1 cellular context compared by ENCODE assay signal in genomic region chr10:31603245-31604087, GRCh38.
TF ChIP-seq lines count a peak whose summit lies in the region.

No MANE protein-coding gene starts in this region.

TF ChIP-seq in HEK293, 187 proteins besides CTCF, POLR2A, EP300 and RAD21 (continued from another document):
- TF ChIP-seq, protein P1, sequence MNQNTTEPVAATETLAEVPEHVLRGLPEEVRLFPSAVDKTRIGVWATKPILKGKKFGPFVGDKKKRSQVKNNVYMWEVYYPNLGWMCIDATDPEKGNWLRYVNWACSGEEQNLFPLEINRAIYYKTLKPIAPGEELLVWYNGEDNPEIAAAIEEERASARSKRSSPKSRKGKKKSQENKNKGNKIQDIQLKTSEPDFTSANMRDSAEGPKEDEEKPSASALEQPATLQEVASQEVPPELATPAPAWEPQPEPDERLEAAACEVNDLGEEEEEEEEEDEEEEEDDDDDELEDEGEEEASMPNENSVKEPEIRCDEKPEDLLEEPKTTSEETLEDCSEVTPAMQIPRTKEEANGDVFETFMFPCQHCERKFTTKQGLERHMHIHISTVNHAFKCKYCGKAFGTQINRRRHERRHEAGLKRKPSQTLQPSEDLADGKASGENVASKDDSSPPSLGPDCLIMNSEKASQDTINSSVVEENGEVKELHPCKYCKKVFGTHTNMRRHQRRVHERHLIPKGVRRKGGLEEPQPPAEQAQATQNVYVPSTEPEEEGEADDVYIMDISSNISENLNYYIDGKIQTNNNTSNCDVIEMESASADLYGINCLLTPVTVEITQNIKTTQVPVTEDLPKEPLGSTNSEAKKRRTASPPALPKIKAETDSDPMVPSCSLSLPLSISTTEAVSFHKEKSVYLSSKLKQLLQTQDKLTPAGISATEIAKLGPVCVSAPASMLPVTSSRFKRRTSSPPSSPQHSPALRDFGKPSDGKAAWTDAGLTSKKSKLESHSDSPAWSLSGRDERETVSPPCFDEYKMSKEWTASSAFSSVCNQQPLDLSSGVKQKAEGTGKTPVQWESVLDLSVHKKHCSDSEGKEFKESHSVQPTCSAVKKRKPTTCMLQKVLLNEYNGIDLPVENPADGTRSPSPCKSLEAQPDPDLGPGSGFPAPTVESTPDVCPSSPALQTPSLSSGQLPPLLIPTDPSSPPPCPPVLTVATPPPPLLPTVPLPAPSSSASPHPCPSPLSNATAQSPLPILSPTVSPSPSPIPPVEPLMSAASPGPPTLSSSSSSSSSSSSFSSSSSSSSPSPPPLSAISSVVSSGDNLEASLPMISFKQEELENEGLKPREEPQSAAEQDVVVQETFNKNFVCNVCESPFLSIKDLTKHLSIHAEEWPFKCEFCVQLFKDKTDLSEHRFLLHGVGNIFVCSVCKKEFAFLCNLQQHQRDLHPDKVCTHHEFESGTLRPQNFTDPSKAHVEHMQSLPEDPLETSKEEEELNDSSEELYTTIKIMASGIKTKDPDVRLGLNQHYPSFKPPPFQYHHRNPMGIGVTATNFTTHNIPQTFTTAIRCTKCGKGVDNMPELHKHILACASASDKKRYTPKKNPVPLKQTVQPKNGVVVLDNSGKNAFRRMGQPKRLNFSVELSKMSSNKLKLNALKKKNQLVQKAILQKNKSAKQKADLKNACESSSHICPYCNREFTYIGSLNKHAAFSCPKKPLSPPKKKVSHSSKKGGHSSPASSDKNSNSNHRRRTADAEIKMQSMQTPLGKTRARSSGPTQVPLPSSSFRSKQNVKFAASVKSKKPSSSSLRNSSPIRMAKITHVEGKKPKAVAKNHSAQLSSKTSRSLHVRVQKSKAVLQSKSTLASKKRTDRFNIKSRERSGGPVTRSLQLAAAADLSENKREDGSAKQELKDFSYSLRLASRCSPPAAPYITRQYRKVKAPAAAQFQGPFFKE (tag by site-specific recombination; IDR thresholded peaks at IDR 0.05; ENCODE audit: borderline replicate concordance): no peak
- TF ChIP-seq ZNF324 (tag by site-specific recombination; IDR thresholded peaks at IDR 0.05) (no peak), ZNF114 (tag by site-specific recombination; IDR thresholded peaks at IDR 0.05) (no peak), ZNF175 (tag by site-specific recombination; IDR thresholded peaks at IDR 0.05) (no peak), ZNF391 (tag by site-specific recombination; IDR thresholded peaks at IDR 0.05; ENCODE audit: borderline replicate concordance, low read depth) (no peak), HOXD13 (CRISPR knock-in tag; IDR thresholded peaks at IDR 0.05; ENCODE audit: borderline replicate concordance) (no peak), ZNF707 (tag by site-specific recombination; IDR thresholded peaks at IDR 0.05) (no peak), ZNF585B (tag by site-specific recombination; IDR thresholded peaks at IDR 0.05) (no peak), ZBTB21 (tag by site-specific recombination; IDR thresholded peaks at IDR 0.05) (no peak), REPIN1 (tag by site-specific recombination; IDR thresholded peaks at IDR 0.05; ENCODE audit: low read depth) (no peak), ZNF561 (tag by site-specific recombination; IDR thresholded peaks at IDR 0.05; ENCODE audit: borderline replicate concordance) (peak; percentile 79; the same call in 1 of the 2 replicates), ZNF146 (tag by site-specific recombination; IDR thresholded peaks at IDR 0.05) (no peak), KLF9 (tag by site-specific recombination; IDR thresholded peaks at IDR 0.05; ENCODE audit: low read depth) (peak; percentile 100), ZNF560 (tag by site-specific recombination; IDR thresholded peaks at IDR 0.05; ENCODE audit: borderline replicate concordance) (no peak), ZNF311 (tag by site-specific recombination; IDR thresholded peaks at IDR 0.05; ENCODE audit: borderline replicate concordance) (no peak), ZEB2 (tag by site-specific recombination; IDR thresholded peaks at IDR 0.05) (peak; percentile 94), ZNF366 (tag by site-specific recombination; conservative IDR thresholded peaks at IDR 0.05) (no peak), GFI1B (tag by site-specific recombination; IDR thresholded peaks at IDR 0.05) (no peak), ZNF548 (tag by site-specific recombination; IDR thresholded peaks at IDR 0.05) (no peak), ZNF596 (tag by site-specific recombination; IDR thresholded peaks at IDR 0.05) (no peak), ZNF211 (tag by site-specific recombination; IDR thresholded peaks at IDR 0.05; ENCODE audit: low read depth) (no peak), SP2 (tag by site-specific recombination; IDR thresholded peaks at IDR 0.05) (peak; percentile 94)
- TF ChIP-seq, protein P2, sequence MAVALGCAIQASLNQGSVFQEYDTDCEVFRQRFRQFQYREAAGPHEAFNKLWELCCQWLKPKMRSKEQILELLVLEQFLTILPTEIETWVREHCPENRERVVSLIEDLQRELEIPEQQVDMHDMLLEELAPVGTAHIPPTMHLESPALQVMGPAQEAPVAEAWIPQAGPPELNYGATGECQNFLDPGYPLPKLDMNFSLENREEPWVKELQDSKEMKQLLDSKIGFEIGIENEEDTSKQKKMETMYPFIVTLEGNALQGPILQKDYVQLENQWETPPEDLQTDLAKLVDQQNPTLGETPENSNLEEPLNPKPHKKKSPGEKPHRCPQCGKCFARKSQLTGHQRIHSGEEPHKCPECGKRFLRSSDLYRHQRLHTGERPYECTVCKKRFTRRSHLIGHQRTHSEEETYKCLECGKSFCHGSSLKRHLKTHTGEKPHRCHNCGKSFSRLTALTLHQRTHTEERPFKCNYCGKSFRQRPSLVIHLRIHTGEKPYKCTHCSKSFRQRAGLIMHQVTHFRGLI (tag by site-specific recombination; IDR thresholded peaks at IDR 0.05): peak; percentile 65; the same call in 1 of the 2 replicates
- TF ChIP-seq, protein P3, sequence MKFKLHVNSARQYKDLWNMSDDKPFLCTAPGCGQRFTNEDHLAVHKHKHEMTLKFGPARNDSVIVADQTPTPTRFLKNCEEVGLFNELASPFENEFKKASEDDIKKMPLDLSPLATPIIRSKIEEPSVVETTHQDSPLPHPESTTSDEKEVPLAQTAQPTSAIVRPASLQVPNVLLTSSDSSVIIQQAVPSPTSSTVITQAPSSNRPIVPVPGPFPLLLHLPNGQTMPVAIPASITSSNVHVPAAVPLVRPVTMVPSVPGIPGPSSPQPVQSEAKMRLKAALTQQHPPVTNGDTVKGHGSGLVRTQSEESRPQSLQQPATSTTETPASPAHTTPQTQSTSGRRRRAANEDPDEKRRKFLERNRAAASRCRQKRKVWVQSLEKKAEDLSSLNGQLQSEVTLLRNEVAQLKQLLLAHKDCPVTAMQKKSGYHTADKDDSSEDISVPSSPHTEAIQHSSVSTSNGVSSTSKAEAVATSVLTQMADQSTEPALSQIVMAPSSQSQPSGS (tag by site-specific recombination; IDR thresholded peaks at IDR 0.05; ENCODE audit: low read depth): no peak
- TF ChIP-seq, protein P4, sequence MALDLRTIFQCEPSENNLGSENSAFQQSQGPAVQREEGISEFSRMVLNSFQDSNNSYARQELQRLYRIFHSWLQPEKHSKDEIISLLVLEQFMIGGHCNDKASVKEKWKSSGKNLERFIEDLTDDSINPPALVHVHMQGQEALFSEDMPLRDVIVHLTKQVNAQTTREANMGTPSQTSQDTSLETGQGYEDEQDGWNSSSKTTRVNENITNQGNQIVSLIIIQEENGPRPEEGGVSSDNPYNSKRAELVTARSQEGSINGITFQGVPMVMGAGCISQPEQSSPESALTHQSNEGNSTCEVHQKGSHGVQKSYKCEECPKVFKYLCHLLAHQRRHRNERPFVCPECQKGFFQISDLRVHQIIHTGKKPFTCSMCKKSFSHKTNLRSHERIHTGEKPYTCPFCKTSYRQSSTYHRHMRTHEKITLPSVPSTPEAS (tag by site-specific recombination; IDR thresholded peaks at IDR 0.05): no peak
